1 cellular context compared by ENCODE assay signal in genomic region chr6:144911322-144911721, GRCh38.
TF ChIP-seq lines count a peak whose summit lies in the region.

No MANE protein-coding gene starts in this region.

TF ChIP-seq in GM23338, 12 proteins besides CTCF, POLR2A, EP300 and RAD21 (continued from another document):
- TF ChIP-seq ZNF462 (CRISPR knock-in tag; IDR thresholded peaks at IDR 0.05), result no peak
